9 cellular contexts compared by ENCODE assay signal in genomic region chr3:129936757-129937156, GRCh38. TPM values are rescaled to one million over a fixed set of nuclear protein-coding genes. Genes with fewer than 3 reads are reported as not detected.
DNase-seq lines count a peak whose midpoint lies in the region; ATAC-seq and TF ChIP-seq lines count a peak whose summit lies in the region.
"Had no signal": no experiment of that assay in that cellular context is flagged by ENCODE, and none has a peak within 500 bp of the region (broad histone marks: within the 10 kb centered on the region; RNA-seq: fewer than 3 reads in every experiment).

No MANE protein-coding gene starts in this region.

- no peaks in the 10 kb centered on the region for H3K36me3 Mint-ChIP-seq in activated CD8-positive, alpha-beta T cell treated with anti-CD3 and anti-CD28 coated beads for 36 hours (ENCODE audit: low read depth)

- H3K4me1 ChIP-seq in parathyroid adenoma, result no peaks in the 10 kb centered on the region

- no peak for TF ChIP-seq CTCF in NB4 (IDR thresholded peaks at IDR 0.05; ENCODE audit: low read depth, low read length)
- no peak for TF ChIP-seq CTCF in activated CD8-positive, alpha-beta T cell treated with anti-CD3 and anti-CD28 coated beads for 36 hours (IDR thresholded peaks at IDR 0.05)
- TF ChIP-seq CTCF in foreskin fibroblast (IDR thresholded peaks at IDR 0.05; ENCODE audit: low read depth, low read length), result no peak
- no peak for TF ChIP-seq CTCF in parathyroid adenoma (IDR thresholded peaks at IDR 0.05)

- no peaks in the 10 kb centered on the region for H3K36me3 ChIP-seq in parathyroid adenoma (ENCODE audit: control insufficient read depth, insufficient read depth, low read length)

- ATAC-seq in activated CD8-positive, alpha-beta T cell treated with anti-CD3 and anti-CD28 coated beads for 36 hours, result peak; percentile 49
- ATAC-seq in HG02678 (IDR thresholded peaks at IDR 0.05; ENCODE audit: unreplicated experiment) (no peak), HG02759 (IDR thresholded peaks at IDR 0.05; ENCODE audit: unreplicated experiment) (no peak)

- H2AFZ ChIP-seq in parathyroid adenoma, result peak overlapping the region; percentile 66
- H2AFZ ChIP-seq: PC-9 had no signal

- no peak overlapping the region for H3K27ac Mint-ChIP-seq in activated CD8-positive, alpha-beta T cell treated with anti-CD3 and anti-CD28 coated beads for 36 hours

- no peak overlapping the region for H3K27ac ChIP-seq in parathyroid adenoma
- H3K27ac ChIP-seq: PC-9 had no signal

- POLR2A ChIA-PET in activated CD8-positive, alpha-beta T cell treated with anti-CD3 and anti-CD28 coated beads for 36 hours (lab: Charles Lee), result no interaction called here

- intact Hi-C loops in activated CD8-positive, alpha-beta T cell treated with anti-CD3 and anti-CD28 coated beads for 36 hours (cut with micrococcal nuclease), result loop anchor here (10.0 kb wide), 1 partner anchor 442 kb away; no protein-coding TSS in a partner anchor

- no peak for TF ChIP-seq POLR2A in NB4 (IDR thresholded peaks at IDR 0.05; ENCODE audit: extremely low read depth, insufficient read length)

- H3K4me3 ChIP-seq in NB4 (ENCODE audit: low read depth, low read length), result peak overlapping the region; percentile 55
- peak overlapping the region; percentile 25 to 40 for H3K4me3 ChIP-seq in foreskin fibroblast (ENCODE audit: low read depth in 1 of 2, low read length in 2 of 2)
- H3K4me3 ChIP-seq in parathyroid adenoma (ENCODE audit: low read depth, low read length), result peak overlapping the region; percentile 45
- H3K4me3 ChIP-seq: PC-9 had no signal

- DNase-seq in DMS153 treated with DMSO at 0.1 percent for 48 hours (lab: John Stamatoyannopoulos, UW; ENCODE audit: unreplicated experiment), result peak; percentile 32
- DNase-seq in NB4 (ENCODE audit: low read depth), result peak; percentile 79
- peak; percentile 35 for DNase-seq in activated CD8-positive, alpha-beta T cell treated with anti-CD3 and anti-CD28 coated beads for 36 hours
- DNase-seq in foreskin fibroblast, result peak; percentile 61 to 65
- no peak for DNase-seq in activated gamma-delta T cell treated with Interleukin-2 at 50 U/mL for 16 hours

- H3K4me2 ChIP-seq in parathyroid adenoma (ENCODE audit: low read length), result peak overlapping the region; percentile 55
- H3K4me2 ChIP-seq: PC-9 had no signal

- peak overlapping the region; percentile 32 for H3K4me3 Mint-ChIP-seq in activated CD8-positive, alpha-beta T cell treated with anti-CD3 and anti-CD28 coated beads for 36 hours

- no peaks in the 10 kb centered on the region for H3K79me2 ChIP-seq in parathyroid adenoma

- H3K9ac ChIP-seq in parathyroid adenoma, result no peak overlapping the region

- H3K9me3 Mint-ChIP-seq in activated CD8-positive, alpha-beta T cell treated with anti-CD3 and anti-CD28 coated beads for 36 hours, result no peaks in the 10 kb centered on the region

- CTCF ChIA-PET in activated CD8-positive, alpha-beta T cell treated with anti-CD3 and anti-CD28 coated beads for 36 hours (lab: Charles Lee), result interaction anchor here (0.9 kb wide), 1 partner anchor 108 kb away, joined by 4 read pairs; no protein-coding TSS in a partner anchor

- H3K27me3 Mint-ChIP-seq in activated CD8-positive, alpha-beta T cell treated with anti-CD3 and anti-CD28 coated beads for 36 hours, result no peaks in the 10 kb centered on the region

- peaks cover 2% of the 10 kb centered on the region for H3K4me1 Mint-ChIP-seq in activated CD8-positive, alpha-beta T cell treated with anti-CD3 and anti-CD28 coated beads for 36 hours (ENCODE audit: low read depth)

- H3K9me3 ChIP-seq in parathyroid adenoma (ENCODE audit: control insufficient read depth, low read length), result no peaks in the 10 kb centered on the region

- no peaks in the 10 kb centered on the region for H3K27me3 ChIP-seq in parathyroid adenoma (ENCODE audit: control insufficient read depth, insufficient read depth, low read length)

RNA-seq across cellular contexts. Expression of gene TRH, which starts 37.8 kb away (rescaled TPM):
- not detected for total RNA-seq in activated CD8-positive, alpha-beta T cell treated with anti-CD3 and anti-CD28 coated beads for 36 hours
- total RNA-seq: PC-9 had no signal

RNA-seq across cellular contexts. Expression of gene TMCC1, which starts 43.2 kb away (rescaled TPM):
- total RNA-seq in activated CD8-positive, alpha-beta T cell treated with anti-CD3 and anti-CD28 coated beads for 36 hours, result 10 to 100 TPM; 14.1 to 18.0 TPM
